In the genomic region with DNA sequence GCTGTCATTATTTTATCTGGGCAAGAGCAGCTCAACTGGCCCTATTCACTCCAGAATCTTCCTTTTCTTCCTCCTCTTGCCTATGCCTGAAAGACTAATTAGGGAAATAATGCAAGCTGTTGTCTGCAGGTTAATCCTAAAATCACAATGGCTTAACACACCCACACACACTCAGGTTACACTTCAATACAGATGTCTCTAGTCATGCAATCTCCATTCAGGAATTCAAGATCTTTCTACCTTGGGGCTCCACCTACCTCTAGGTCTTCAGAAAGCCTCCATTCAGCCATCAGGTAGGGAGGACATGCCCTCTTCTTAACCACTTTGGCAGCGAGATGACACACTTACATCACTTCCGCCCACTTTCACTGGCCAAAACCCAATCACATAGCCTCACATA, we compare ENCODE assay signal across 27 cellular contexts.
"Had no signal": no experiment of that assay in that cellular context is flagged by ENCODE, and none has a peak within 500 bp of the region (broad histone marks: within the 10 kb centered on the region; RNA-seq: fewer than 3 reads in every experiment).

No MANE protein-coding gene starts in this region.

- H2AFZ ChIP-seq: parathyroid adenoma had no signal

- FAIRE-seq: endothelial cell of umbilical vein, small intestine, TTC549 had no signal

- H3K4me3 ChIP-seq: ascending aorta, colonic mucosa, dorsolateral prefrontal cortex, heart left ventricle, left lung, lung, tibial artery had no signal

- H3K27me3 ChIP-seq: ascending aorta, brain microvascular endothelial cell, colonic mucosa, dorsolateral prefrontal cortex, heart left ventricle, left lung, tibial artery had no signal

- DNase-seq: activated CD4-positive, alpha-beta T cell treated with anti-CD3 and anti-CD28 coated beads for 1 hour; activated T-cell treated with anti-CD3 and anti-CD28 coated beads, Interleukin-2, amount 50 U/mL, for 1 hour; brain microvascular endothelial cell; colonic mucosa; dorsolateral prefrontal cortex; effector memory CD8-positive, alpha-beta T cell; heart left ventricle; immature natural killer cell; kidney glomerular epithelial cell; left lung; midbrain; natural killer cell; small intestine; stimulated activated CD4-positive, alpha-beta T cell treated with anti-CD3 and anti-CD28 coated beads, Interleukin-2, amount 100 ng/mL, for 24 hours; stimulated activated naive CD8-positive, alpha-beta T cell treated with anti-CD3 and anti-CD28 coated beads, Interleukin-15, amount 100 ng/mL, for 72 hours; T-helper 1 cell; tibial artery; WERI-Rb-1 had no signal

- H3K9me3 ChIP-seq: ascending aorta, colonic mucosa, heart left ventricle, left lung, tibial artery had no signal

- H3K9ac ChIP-seq: parathyroid adenoma had no signal

- H3K27ac ChIP-seq: ascending aorta, brain microvascular endothelial cell, colonic mucosa, dorsolateral prefrontal cortex, heart left ventricle, left lung, parathyroid adenoma, tibial artery, WERI-Rb-1 had no signal

- H3K36me3 ChIP-seq: ascending aorta, brain microvascular endothelial cell, colonic mucosa, heart left ventricle, left lung, tibial artery, WERI-Rb-1 had no signal

- ATAC-seq: activated naive CD4-positive, alpha-beta T cell treated with anti-CD3 and anti-CD28 coated beads, Interleukin-2, amount 50 U/mL, for 72 hours; activated T-helper 17 cell treated with anti-CD3 and anti-CD28 coated beads, Interleukin-2, amount 50 U/mL, for 72 hours; effector memory CD8-positive, alpha-beta T cell; left lung; natural killer cell; sciatic nerve; stimulated activated effector memory CD8-positive, alpha-beta T cell treated with anti-CD3 and anti-CD28 coated beads, Interleukin-12 subunit alpha, Interleukin-12 subunit beta, amount 100 ng/mL, for 72 hours; stimulated activated naive CD8-positive, alpha-beta T cell treated with anti-CD3 and anti-CD28 coated beads, Interleukin-15, amount 100 ng/mL, for 72 hours had no signal

- H3K4me1 ChIP-seq: ascending aorta, colonic mucosa, left lung, parathyroid adenoma, tibial artery had no signal
